1 cellular context compared by ENCODE assay signal in the genomic region with DNA sequence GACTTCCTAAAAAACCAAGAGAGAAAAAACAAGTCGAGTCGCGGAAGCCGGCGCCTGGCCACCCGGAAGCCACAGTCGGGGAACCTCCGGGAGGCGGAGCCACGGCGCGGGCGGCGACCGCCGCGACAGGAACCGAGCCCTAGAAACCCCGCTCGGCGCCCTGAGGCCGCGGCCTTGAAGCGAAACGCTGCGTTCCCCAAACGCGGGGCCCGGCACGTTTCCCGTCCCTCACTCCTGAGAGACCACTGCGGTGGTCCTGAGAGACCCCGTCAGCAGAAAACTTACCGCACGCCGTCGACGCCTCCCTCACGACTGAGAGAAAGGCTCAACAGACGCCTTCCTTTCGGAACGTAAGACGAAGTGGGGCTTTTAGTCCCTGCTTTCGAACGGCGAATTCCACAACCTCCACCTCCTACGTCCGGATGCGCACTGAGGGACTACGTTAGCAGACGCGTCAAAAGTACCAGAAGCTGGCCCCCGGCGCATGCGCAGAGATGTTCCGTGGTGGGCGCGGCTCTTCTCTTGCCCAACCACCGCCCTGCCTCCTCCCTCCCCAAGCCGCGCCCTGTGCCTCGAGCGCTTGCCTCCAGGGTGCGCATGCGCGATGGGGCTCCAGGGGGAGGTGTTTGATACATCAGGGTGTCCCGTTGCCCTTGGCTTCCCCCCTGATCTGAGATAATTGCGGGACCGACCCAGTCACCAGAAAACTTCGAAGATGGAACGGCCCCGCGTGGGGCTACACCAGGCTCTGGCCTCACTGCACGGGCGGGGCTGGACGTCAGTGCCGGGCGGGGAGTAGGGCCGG.
A peak's percentile ranks its signal among the peaks of the same experiment; 100 is the strongest.
TF ChIP-seq lines count a peak whose summit lies in the region.

Gene RSRP1, minus strand, starts transcription at position 431 of the 805 bp plus-strand sequence. CDS start 491 bp downstream, outside the sequence.

TF ChIP-seq in K562, 482 proteins besides CTCF, POLR2A, EP300 and RAD21 (continued from another document and continues in another):
- TF ChIP-seq, protein P1, sequence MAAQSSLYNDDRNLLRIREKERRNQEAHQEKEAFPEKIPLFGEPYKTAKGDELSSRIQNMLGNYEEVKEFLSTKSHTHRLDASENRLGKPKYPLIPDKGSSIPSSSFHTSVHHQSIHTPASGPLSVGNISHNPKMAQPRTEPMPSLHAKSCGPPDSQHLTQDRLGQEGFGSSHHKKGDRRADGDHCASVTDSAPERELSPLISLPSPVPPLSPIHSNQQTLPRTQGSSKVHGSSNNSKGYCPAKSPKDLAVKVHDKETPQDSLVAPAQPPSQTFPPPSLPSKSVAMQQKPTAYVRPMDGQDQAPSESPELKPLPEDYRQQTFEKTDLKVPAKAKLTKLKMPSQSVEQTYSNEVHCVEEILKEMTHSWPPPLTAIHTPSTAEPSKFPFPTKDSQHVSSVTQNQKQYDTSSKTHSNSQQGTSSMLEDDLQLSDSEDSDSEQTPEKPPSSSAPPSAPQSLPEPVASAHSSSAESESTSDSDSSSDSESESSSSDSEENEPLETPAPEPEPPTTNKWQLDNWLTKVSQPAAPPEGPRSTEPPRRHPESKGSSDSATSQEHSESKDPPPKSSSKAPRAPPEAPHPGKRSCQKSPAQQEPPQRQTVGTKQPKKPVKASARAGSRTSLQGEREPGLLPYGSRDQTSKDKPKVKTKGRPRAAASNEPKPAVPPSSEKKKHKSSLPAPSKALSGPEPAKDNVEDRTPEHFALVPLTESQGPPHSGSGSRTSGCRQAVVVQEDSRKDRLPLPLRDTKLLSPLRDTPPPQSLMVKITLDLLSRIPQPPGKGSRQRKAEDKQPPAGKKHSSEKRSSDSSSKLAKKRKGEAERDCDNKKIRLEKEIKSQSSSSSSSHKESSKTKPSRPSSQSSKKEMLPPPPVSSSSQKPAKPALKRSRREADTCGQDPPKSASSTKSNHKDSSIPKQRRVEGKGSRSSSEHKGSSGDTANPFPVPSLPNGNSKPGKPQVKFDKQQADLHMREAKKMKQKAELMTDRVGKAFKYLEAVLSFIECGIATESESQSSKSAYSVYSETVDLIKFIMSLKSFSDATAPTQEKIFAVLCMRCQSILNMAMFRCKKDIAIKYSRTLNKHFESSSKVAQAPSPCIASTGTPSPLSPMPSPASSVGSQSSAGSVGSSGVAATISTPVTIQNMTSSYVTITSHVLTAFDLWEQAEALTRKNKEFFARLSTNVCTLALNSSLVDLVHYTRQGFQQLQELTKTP (IDR thresholded peaks at IDR 0.05; ENCODE audit: low read depth in 1 of 2, partially characterized antibody in 2 of 2), result peak in 1 of 2 experiments; percentile 87
- TF ChIP-seq ZNF239 (CRISPR knock-in tag; IDR thresholded peaks at IDR 0.05), result no peak; the same call in 1 of the 2 replicates
- peak; percentile 83 for TF ChIP-seq CCNT2 (IDR thresholded peaks at IDR 0.05; ENCODE audit: borderline replicate concordance, extremely low read depth, insufficient read length, low read depth, low read length)
- no peak for TF ChIP-seq MAFF (IDR thresholded peaks at IDR 0.05; ENCODE audit: low read length)
- no peak for TF ChIP-seq CREBBP (IDR thresholded peaks at IDR 0.05; ENCODE audit: low read depth, low read length)
- TF ChIP-seq NR2C1 (IDR thresholded peaks at IDR 0.05), result no peak
- no peak; the same call in 1 of the 2 replicates for TF ChIP-seq NR2C1 (tag; IDR thresholded peaks at IDR 0.05)
- no peak for TF ChIP-seq PRMT5 (CRISPR knock-in tag; IDR thresholded peaks at IDR 0.05)
- TF ChIP-seq POLR2B (IDR thresholded peaks at IDR 0.05; ENCODE audit: low read depth, partially characterized antibody), result peak; percentile 100
- TF ChIP-seq HMGN3 (IDR thresholded peaks at IDR 0.05; ENCODE audit: borderline replicate concordance, extremely low read depth, insufficient read length, low read depth, low read length), result no peak
- 0 out of 2 replicates have a peak, but pooled peaks have one; percentile 49 for TF ChIP-seq ZFPM2 (CRISPR knock-in tag; IDR thresholded peaks at IDR 0.05)
- no peak; a peak in 2 of 4 replicates for TF ChIP-seq FOXA3 (CRISPR knock-in tag; conservative IDR thresholded peaks at IDR 0.05 in 1 of 2, IDR thresholded peaks at IDR 0.05 in 1 of 2)
- TF ChIP-seq, protein P2, sequence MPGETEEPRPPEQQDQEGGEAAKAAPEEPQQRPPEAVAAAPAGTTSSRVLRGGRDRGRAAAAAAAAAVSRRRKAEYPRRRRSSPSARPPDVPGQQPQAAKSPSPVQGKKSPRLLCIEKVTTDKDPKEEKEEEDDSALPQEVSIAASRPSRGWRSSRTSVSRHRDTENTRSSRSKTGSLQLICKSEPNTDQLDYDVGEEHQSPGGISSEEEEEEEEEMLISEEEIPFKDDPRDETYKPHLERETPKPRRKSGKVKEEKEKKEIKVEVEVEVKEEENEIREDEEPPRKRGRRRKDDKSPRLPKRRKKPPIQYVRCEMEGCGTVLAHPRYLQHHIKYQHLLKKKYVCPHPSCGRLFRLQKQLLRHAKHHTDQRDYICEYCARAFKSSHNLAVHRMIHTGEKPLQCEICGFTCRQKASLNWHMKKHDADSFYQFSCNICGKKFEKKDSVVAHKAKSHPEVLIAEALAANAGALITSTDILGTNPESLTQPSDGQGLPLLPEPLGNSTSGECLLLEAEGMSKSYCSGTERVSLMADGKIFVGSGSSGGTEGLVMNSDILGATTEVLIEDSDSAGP (CRISPR knock-in tag; IDR thresholded peaks at IDR 0.05), result no peak
- peak; percentile 79 for TF ChIP-seq ETV1 (tag; conservative IDR thresholded peaks at IDR 0.05; ENCODE audit: low read depth)
- TF ChIP-seq PHB (CRISPR knock-in tag; IDR thresholded peaks at IDR 0.05), result peak; percentile 91; the same call in 1 of the 2 replicates
- TF ChIP-seq, protein P3, sequence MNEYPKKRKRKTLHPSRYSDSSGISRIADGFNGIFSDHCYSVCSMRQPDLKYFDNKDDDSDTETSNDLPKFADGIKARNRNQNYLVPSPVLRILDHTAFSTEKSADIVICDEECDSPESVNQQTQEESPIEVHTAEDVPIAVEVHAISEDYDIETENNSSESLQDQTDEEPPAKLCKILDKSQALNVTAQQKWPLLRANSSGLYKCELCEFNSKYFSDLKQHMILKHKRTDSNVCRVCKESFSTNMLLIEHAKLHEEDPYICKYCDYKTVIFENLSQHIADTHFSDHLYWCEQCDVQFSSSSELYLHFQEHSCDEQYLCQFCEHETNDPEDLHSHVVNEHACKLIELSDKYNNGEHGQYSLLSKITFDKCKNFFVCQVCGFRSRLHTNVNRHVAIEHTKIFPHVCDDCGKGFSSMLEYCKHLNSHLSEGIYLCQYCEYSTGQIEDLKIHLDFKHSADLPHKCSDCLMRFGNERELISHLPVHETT (CRISPR knock-in tag; conservative IDR thresholded peaks at IDR 0.05 in 1 of 2, IDR thresholded peaks at IDR 0.05 in 1 of 2), result no peak
- TF ChIP-seq XRCC4 (IDR thresholded peaks at IDR 0.05; ENCODE audit: extremely low read depth, insufficient read depth, insufficient read length), result no peak
- peak; percentile 16 to 59; a peak in 3 of 4 replicates for TF ChIP-seq TBL1XR1 (IDR thresholded peaks at IDR 0.05; ENCODE audit: low read length in 2 of 2)
- TF ChIP-seq, protein P4, sequence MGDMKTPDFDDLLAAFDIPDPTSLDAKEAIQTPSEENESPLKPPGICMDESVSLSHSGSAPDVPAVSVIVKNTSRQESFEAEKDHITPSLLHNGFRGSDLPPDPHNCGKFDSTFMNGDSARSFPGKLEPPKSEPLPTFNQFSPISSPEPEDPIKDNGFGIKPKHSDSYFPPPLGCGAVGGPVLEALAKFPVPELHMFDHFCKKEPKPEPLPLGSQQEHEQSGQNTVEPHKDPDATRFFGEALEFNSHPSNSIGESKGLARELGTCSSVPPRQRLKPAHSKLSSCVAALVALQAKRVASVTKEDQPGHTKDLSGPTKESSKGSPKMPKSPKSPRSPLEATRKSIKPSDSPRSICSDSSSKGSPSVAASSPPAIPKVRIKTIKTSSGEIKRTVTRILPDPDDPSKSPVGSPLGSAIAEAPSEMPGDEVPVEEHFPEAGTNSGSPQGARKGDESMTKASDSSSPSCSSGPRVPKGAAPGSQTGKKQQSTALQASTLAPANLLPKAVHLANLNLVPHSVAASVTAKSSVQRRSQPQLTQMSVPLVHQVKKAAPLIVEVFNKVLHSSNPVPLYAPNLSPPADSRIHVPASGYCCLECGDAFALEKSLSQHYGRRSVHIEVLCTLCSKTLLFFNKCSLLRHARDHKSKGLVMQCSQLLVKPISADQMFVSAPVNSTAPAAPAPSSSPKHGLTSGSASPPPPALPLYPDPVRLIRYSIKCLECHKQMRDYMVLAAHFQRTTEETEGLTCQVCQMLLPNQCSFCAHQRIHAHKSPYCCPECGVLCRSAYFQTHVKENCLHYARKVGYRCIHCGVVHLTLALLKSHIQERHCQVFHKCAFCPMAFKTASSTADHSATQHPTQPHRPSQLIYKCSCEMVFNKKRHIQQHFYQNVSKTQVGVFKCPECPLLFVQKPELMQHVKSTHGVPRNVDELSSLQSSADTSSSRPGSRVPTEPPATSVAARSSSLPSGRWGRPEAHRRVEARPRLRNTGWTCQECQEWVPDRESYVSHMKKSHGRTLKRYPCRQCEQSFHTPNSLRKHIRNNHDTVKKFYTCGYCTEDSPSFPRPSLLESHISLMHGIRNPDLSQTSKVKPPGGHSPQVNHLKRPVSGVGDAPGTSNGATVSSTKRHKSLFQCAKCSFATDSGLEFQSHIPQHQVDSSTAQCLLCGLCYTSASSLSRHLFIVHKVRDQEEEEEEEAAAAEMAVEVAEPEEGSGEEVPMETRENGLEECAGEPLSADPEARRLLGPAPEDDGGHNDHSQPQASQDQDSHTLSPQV (IDR thresholded peaks at IDR 0.05), result no peak
- TF ChIP-seq STAT5A (IDR thresholded peaks at IDR 0.05; ENCODE audit: borderline replicate concordance, low read length), result no peak
- TF ChIP-seq, protein P5, sequence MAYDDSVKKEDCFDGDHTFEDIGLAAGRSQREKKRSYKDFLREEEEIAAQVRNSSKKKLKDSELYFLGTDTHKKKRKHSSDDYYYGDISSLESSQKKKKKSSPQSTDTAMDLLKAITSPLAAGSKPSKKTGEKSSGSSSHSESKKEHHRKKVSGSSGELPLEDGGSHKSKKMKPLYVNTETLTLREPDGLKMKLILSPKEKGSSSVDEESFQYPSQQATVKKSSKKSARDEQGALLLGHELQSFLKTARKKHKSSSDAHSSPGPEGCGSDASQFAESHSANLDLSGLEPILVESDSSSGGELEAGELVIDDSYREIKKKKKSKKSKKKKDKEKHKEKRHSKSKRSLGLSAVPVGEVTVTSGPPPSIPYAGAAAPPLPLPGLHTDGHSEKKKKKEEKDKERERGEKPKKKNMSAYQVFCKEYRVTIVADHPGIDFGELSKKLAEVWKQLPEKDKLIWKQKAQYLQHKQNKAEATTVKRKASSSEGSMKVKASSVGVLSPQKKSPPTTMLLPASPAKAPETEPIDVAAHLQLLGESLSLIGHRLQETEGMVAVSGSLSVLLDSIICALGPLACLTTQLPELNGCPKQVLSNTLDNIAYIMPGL (CRISPR knock-in tag; IDR thresholded peaks at IDR 0.05), result peak; percentile 86
- TF ChIP-seq TCF3 (CRISPR knock-in tag; IDR thresholded peaks at IDR 0.05), result peak; percentile 45
- no peak for TF ChIP-seq CEBPZ (IDR thresholded peaks at IDR 0.05; ENCODE audit: borderline replicate concordance, low read depth, low read length)
- peak; percentile 18; the same call in 1 of the 2 replicates for TF ChIP-seq SPI1 (IDR thresholded peaks at IDR 0.05; ENCODE audit: borderline replicate concordance, low read depth, low read length)
- peak; percentile 35; the same call in 1 of the 2 replicates for TF ChIP-seq ZEB2 (IDR thresholded peaks at IDR 0.05)
- no peak for TF ChIP-seq TAL1 (IDR thresholded peaks at IDR 0.05)
- TF ChIP-seq NCOR1 (IDR thresholded peaks at IDR 0.05), result peak; percentile 39; the same call in 1 of the 2 replicates
- 0 out of 2 replicates have a peak, but pooled peaks have one; percentile 42 for TF ChIP-seq ZNF133 (CRISPR knock-in tag; IDR thresholded peaks at IDR 0.05)
- TF ChIP-seq ZKSCAN8 (CRISPR knock-in tag; IDR thresholded peaks at IDR 0.05), result no peak
- TF ChIP-seq ZKSCAN1 (IDR thresholded peaks at IDR 0.05; ENCODE audit: low read depth, low read length), result peak; percentile 59
- TF ChIP-seq ZNF174 (CRISPR knock-in tag; IDR thresholded peaks at IDR 0.05), result no peak
- TF ChIP-seq MTF1 (CRISPR knock-in tag; IDR thresholded peaks at IDR 0.05; ENCODE audit: borderline replicate concordance), result peak; percentile 38; the same call in 1 of the 2 replicates
- peak; percentile 58; the same call in 1 of the 2 replicates for TF ChIP-seq NR4A1 (CRISPR knock-in tag; IDR thresholded peaks at IDR 0.05)
- no peak; the same call in 1 of the 2 replicates for TF ChIP-seq NR4A1 (tag; IDR thresholded peaks at IDR 0.05)
- peak; percentile 24; the same call in 1 of the 2 replicates for TF ChIP-seq HDAC6 (IDR thresholded peaks at IDR 0.05; ENCODE audit: low read depth, low read length)
- TF ChIP-seq DNMT1 (IDR thresholded peaks at IDR 0.05), result peak; percentile 99
- TF ChIP-seq CHD1 (IDR thresholded peaks at IDR 0.05; ENCODE audit: low read length), result peak; percentile 97
- peak; percentile 58 for TF ChIP-seq BHLHE40 (IDR thresholded peaks at IDR 0.05; ENCODE audit: low read length)
- TF ChIP-seq ZNF764 (CRISPR knock-in tag; IDR thresholded peaks at IDR 0.05; ENCODE audit: low read depth), result no peak
- TF ChIP-seq, protein P6, sequence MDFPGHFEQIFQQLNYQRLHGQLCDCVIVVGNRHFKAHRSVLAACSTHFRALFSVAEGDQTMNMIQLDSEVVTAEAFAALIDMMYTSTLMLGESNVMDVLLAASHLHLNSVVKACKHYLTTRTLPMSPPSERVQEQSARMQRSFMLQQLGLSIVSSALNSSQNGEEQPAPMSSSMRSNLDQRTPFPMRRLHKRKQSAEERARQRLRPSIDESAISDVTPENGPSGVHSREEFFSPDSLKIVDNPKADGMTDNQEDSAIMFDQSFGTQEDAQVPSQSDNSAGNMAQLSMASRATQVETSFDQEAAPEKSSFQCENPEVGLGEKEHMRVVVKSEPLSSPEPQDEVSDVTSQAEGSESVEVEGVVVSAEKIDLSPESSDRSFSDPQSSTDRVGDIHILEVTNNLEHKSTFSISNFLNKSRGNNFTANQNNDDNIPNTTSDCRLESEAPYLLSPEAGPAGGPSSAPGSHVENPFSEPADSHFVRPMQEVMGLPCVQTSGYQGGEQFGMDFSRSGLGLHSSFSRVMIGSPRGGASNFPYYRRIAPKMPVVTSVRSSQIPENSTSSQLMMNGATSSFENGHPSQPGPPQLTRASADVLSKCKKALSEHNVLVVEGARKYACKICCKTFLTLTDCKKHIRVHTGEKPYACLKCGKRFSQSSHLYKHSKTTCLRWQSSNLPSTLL (IDR thresholded peaks at IDR 0.05), result no peak
